8 cellular contexts compared by ENCODE assay signal in the genomic region with DNA sequence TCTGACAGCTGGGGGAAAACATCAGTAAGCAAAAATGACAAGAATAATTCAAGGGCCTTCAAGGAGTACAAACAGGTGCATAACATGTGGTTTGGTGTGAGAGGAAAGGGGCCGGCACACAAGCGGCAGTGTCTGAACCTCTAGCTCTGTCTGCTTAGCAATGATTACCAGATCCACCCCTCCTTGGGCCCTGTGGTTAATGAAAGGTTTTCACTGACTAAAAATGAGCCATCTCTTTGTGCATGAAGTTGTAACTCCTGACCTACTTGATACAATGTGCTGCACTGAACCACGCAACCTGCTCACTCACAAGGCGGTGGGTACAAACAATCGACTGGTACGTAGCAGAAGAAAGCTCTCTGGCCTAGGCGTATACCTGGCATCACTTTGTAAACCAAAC. TPM values are rescaled to one million over a fixed set of nuclear protein-coding genes. Genes with fewer than 3 reads are reported as not detected.
DNase-seq lines count a peak whose midpoint lies in the region; ATAC-seq and TF ChIP-seq lines count a peak whose summit lies in the region.
"Had no signal": no experiment of that assay in that cellular context is flagged by ENCODE, and none has a peak within 500 bp of the region (broad histone marks: within the 10 kb centered on the region; RNA-seq: fewer than 3 reads in every experiment).

No MANE protein-coding gene starts in this region.

- no peaks in the 10 kb centered on the region for H3K9me3 Mint-ChIP-seq in activated T-cell treated with anti-CD3 and anti-CD28 coated beads, Interleukin-2, amount 50 U/mL, for 24 hours
- H3K9me3 Mint-ChIP-seq in mesothelial cell of epicardium, result peaks cover 3% of the 10 kb centered on the region

- ATAC-seq in GM21367 (IDR thresholded peaks at IDR 0.05; ENCODE audit: unreplicated experiment) (peak; percentile 60), HG03571 (IDR thresholded peaks at IDR 0.05; ENCODE audit: unreplicated experiment) (peak; percentile 84)

- no peak for TF ChIP-seq CTCF in mesothelial cell of epicardium (IDR thresholded peaks at IDR 0.05; ENCODE audit: unreplicated experiment)

- H3K4me1 Mint-ChIP-seq in activated T-cell treated with anti-CD3 and anti-CD28 coated beads, Interleukin-2, amount 50 U/mL, for 24 hours (ENCODE audit: low read depth), result peaks cover 84% of the 10 kb centered on the region
- H3K4me1 Mint-ChIP-seq in mesothelial cell of epicardium, result peaks cover 7% of the 10 kb centered on the region

- no peaks in the 10 kb centered on the region for H3K27me3 Mint-ChIP-seq in activated T-cell treated with anti-CD3 and anti-CD28 coated beads, Interleukin-2, amount 50 U/mL, for 24 hours
- no peaks in the 10 kb centered on the region for H3K27me3 Mint-ChIP-seq in mesothelial cell of epicardium (ENCODE audit: low read depth)

- H3K27ac Mint-ChIP-seq in activated T-cell treated with anti-CD3 and anti-CD28 coated beads, Interleukin-2, amount 50 U/mL, for 24 hours, result peak overlapping the region; percentile 92
- no peak overlapping the region for H3K27ac Mint-ChIP-seq in mesothelial cell of epicardium

- no peaks in the 10 kb centered on the region for H3K36me3 ChIP-seq in MG63
- H3K36me3 ChIP-seq: SJCRH30 had no signal

- no peaks in the 10 kb centered on the region for H3K27me3 ChIP-seq in MG63
- H3K27me3 ChIP-seq: SJCRH30 had no signal

- H3K4me3 Mint-ChIP-seq in activated T-cell treated with anti-CD3 and anti-CD28 coated beads, Interleukin-2, amount 50 U/mL, for 24 hours, result peak overlapping the region; percentile 45
- H3K4me3 Mint-ChIP-seq in mesothelial cell of epicardium, result no peak overlapping the region

- peak; percentile 63 for DNase-seq in activated T-cell treated with anti-CD3 and anti-CD28 coated beads, Interleukin-2, amount 50 U/mL, for 24 hours
- DNase-seq in stimulated activated CD4-positive, alpha-beta T cell treated with anti-CD3 and anti-CD28 coated beads, Interleukin-1b, Interleukin-23, amount 100 ng/mL, for 4 hours (ENCODE audit: low read depth in 2 of 2), result peak; percentile 15
- DNase-seq in MG63, result no peak
- no peak for DNase-seq in mesothelial cell of epicardium (ENCODE audit: low spot score in 2 of 2, unreplicated experiment in 2 of 2)
- DNase-seq in NCI-H1417 treated with DMSO at 0.1 percent for 48 hours (lab: John Stamatoyannopoulos, UW), result no peak

- H3K4me3 ChIP-seq in MG63, result no peak overlapping the region
- H3K4me3 ChIP-seq: SJCRH30 had no signal

- H3K9me3 ChIP-seq in MG63, result no peaks in the 10 kb centered on the region
- H3K9me3 ChIP-seq: SJCRH30 had no signal

- H3K36me3 Mint-ChIP-seq in activated T-cell treated with anti-CD3 and anti-CD28 coated beads, Interleukin-2, amount 50 U/mL, for 24 hours (ENCODE audit: low read depth), result peaks cover 27% of the 10 kb centered on the region
- H3K36me3 Mint-ChIP-seq in mesothelial cell of epicardium, result peaks cover 3% of the 10 kb centered on the region

RNA-seq across cellular contexts. Expression of gene FAM117A, which starts 15.1 kb away (rescaled TPM):
- total RNA-seq in MG63 (2014; rRNA removed; shearing (Covaris generic); ENCODE audit: low replicate concordance), result 1.4 and 2.7 TPM in 2 replicates
- total RNA-seq in mesothelial cell of epicardium, result 15.7 to 16.5 TPM (median 16.1 TPM) in 3 replicates

RNA-seq across cellular contexts. Expression of gene KAT7, which starts 39.7 kb away (rescaled TPM):
- total RNA-seq in MG63 (2014; rRNA removed; shearing (Covaris generic); ENCODE audit: low replicate concordance), result 31.0 and 40.6 TPM in 2 replicates
- 66.7 to 74.3 TPM (median 69.9 TPM) in 3 replicates for total RNA-seq in mesothelial cell of epicardium

RNA-seq across cellular contexts. Expression of gene SLC35B1, which starts 41.0 kb away (rescaled TPM):
- 76.6 and 87.1 TPM in 2 replicates for total RNA-seq in MG63 (2014; rRNA removed; shearing (Covaris generic); ENCODE audit: low replicate concordance)
- total RNA-seq in mesothelial cell of epicardium, result 67.7 to 69.2 TPM (median 69.2 TPM) in 3 replicates

Comparison
In these comparisons a context has a peak if more than half of its experiments do, and no peak if none do; other contexts are left out.
1. DNase-seq: peak in activated T-cell treated with anti-CD3 and anti-CD28 coated beads, Interleukin-2, amount 50 U/mL, for 24 hours (single experiment) and stimulated activated CD4-positive, alpha-beta T cell treated with anti-CD3 and anti-CD28 coated beads, Interleukin-1b, Interleukin-23, amount 100 ng/mL, for 4 hours (2 of 2); none in MG63 (single experiment), mesothelial cell of epicardium (0 of 2) and NCI-H1417 treated with DMSO at 0.1 percent for 48 hours (single experiment).